In genomic region chr9:21516796-21517195, GRCh38 we compare ENCODE assay signal across 2 cellular contexts.
TF ChIP-seq lines count a peak whose summit lies in the region.

No MANE protein-coding gene starts in this region.

TF ChIP-seq in IMR-90, 13 proteins besides CTCF, POLR2A, EP300 and RAD21:
- TF ChIP-seq NFE2L2 (IDR thresholded peaks at IDR 0.05; ENCODE audit: low read depth, low read length), result no peak
- no peak for TF ChIP-seq FOS (IDR thresholded peaks at IDR 0.05; ENCODE audit: low read depth, low read length)
- no peak for TF ChIP-seq MAZ (IDR thresholded peaks at IDR 0.05; ENCODE audit: borderline replicate concordance, low read depth, low read length)
- no peak for TF ChIP-seq ELK1 (IDR thresholded peaks at IDR 0.05; ENCODE audit: borderline replicate concordance, low read depth, low read length)
- no peak for TF ChIP-seq BHLHE40 (IDR thresholded peaks at IDR 0.05; ENCODE audit: low read depth, low read length)
- TF ChIP-seq CEBPB (IDR thresholded peaks at IDR 0.05; ENCODE audit: low read depth, low read length), result no peak
- TF ChIP-seq SMC3 (IDR thresholded peaks at IDR 0.05; ENCODE audit: low read depth, low read length), result no peak
- no peak for TF ChIP-seq MXI1 (IDR thresholded peaks at IDR 0.05; ENCODE audit: borderline replicate concordance, low read depth, low read length)
- no peak for TF ChIP-seq RFX5 (IDR thresholded peaks at IDR 0.05; ENCODE audit: low read depth, low read length)
- TF ChIP-seq CHD1 (IDR thresholded peaks at IDR 0.05; ENCODE audit: low read depth, low read length), result no peak
- no peak for TF ChIP-seq RCOR1 (IDR thresholded peaks at IDR 0.05; ENCODE audit: insufficient replicate concordance, low read length)
- no peak for TF ChIP-seq USF2 (IDR thresholded peaks at IDR 0.05; ENCODE audit: low read depth, low read length)
- no peak for TF ChIP-seq MAFK (IDR thresholded peaks at IDR 0.05; ENCODE audit: low read depth, low read length)

TF ChIP-seq in endothelial cell of umbilical vein, 7 proteins besides CTCF, POLR2A, EP300 and RAD21:
- no peak for TF ChIP-seq MYC (IDR thresholded peaks at IDR 0.05; ENCODE audit: low read depth, low read length)
- no peak for TF ChIP-seq EZH2 (IDR thresholded peaks at IDR 0.05; ENCODE audit: borderline replicate concordance, low read depth, low read length, severe bottlenecking)
- TF ChIP-seq GATA2 (IDR thresholded peaks at IDR 0.05; ENCODE audit: insufficient read depth, insufficient read length, low read depth, low read length), result no peak
- TF ChIP-seq FOS (IDR thresholded peaks at IDR 0.05; ENCODE audit: borderline replicate concordance, insufficient read depth, low read length), result no peak
- no peak for TF ChIP-seq POLR2AphosphoS5 (IDR thresholded peaks at IDR 0.05; ENCODE audit: insufficient read depth, low read depth, low read length)
- TF ChIP-seq MAX (IDR thresholded peaks at IDR 0.05; ENCODE audit: insufficient read depth, insufficient read length), result no peak
- no peak for TF ChIP-seq JUN (IDR thresholded peaks at IDR 0.05; ENCODE audit: borderline replicate concordance, insufficient read depth, insufficient read length, low read depth)
